ENCODE assay signal across 1 cellular context in genomic region chr17:56876766-56877179, GRCh38.
TF ChIP-seq lines count a peak whose summit lies in the region.

No MANE protein-coding gene starts in this region.

TF ChIP-seq in K562, 482 proteins besides CTCF, POLR2A, EP300 and RAD21 (continued from another document and continues in another):
- no peak for TF ChIP-seq ZNF717 (CRISPR knock-in tag; IDR thresholded peaks at IDR 0.05)
- TF ChIP-seq CAMTA2 (CRISPR knock-in tag; conservative IDR thresholded peaks at IDR 0.05): no peak
- peak; percentile 55; the same call in 1 of the 2 replicates for TF ChIP-seq CXXC5 (CRISPR knock-in tag; IDR thresholded peaks at IDR 0.05)
- peak; percentile 33 for TF ChIP-seq TFE3 (CRISPR knock-in tag; IDR thresholded peaks at IDR 0.05)
- TF ChIP-seq FOXJ3 (CRISPR knock-in tag; IDR thresholded peaks at IDR 0.05): no peak
- no peak for TF ChIP-seq CHD2 (IDR thresholded peaks at IDR 0.05; ENCODE audit: low read depth, low read length)
- TF ChIP-seq ATF1 (CRISPR knock-in tag; IDR thresholded peaks at IDR 0.05): no peak
- TF ChIP-seq ATF1 (tag; IDR thresholded peaks at IDR 0.05): peak; percentile 78
- no peak for TF ChIP-seq ZNF263 (CRISPR knock-in tag; IDR thresholded peaks at IDR 0.05; ENCODE audit: borderline replicate concordance)
- TF ChIP-seq FOXK2 (conservative IDR thresholded peaks at IDR 0.05 in 1 of 2, IDR thresholded peaks at IDR 0.05 in 1 of 2; ENCODE audit: low read depth in 2 of 2): peak; percentile 85 to 89
- TF ChIP-seq ETV1 (tag; conservative IDR thresholded peaks at IDR 0.05; ENCODE audit: low read depth): no peak; the same call in 1 of the 2 replicates
- no peak for TF ChIP-seq E2F8 (IDR thresholded peaks at IDR 0.05; ENCODE audit: low read depth, partially characterized antibody)
- TF ChIP-seq RBBP5 (IDR thresholded peaks at IDR 0.05; ENCODE audit: borderline replicate concordance, insufficient read depth, low read length, poor library complexity, severe bottlenecking): no peak
- no peak for TF ChIP-seq BRF1 (IDR thresholded peaks at IDR 0.05; ENCODE audit: borderline replicate concordance, extremely low read depth, insufficient read length)
- TF ChIP-seq ETV6 (IDR thresholded peaks at IDR 0.05; ENCODE audit: borderline replicate concordance in 1 of 2, low read depth in 2 of 2, low read length in 1 of 2): no peak
- no peak for TF ChIP-seq ETV6 (CRISPR knock-in tag; IDR thresholded peaks at IDR 0.05; ENCODE audit: borderline replicate concordance)
- no peak for TF ChIP-seq TAF1 (IDR thresholded peaks at IDR 0.05; ENCODE audit: control insufficient read depth, extremely low read depth, insufficient read depth, low read length, severe bottlenecking)
- TF ChIP-seq RBM22 (IDR thresholded peaks at IDR 0.05; ENCODE audit: low read depth, low read length, poor library complexity, severe bottlenecking): no peak
- TF ChIP-seq NBN (IDR thresholded peaks at IDR 0.05; ENCODE audit: low read depth): no peak
- TF ChIP-seq DDX20 (tag; IDR thresholded peaks at IDR 0.05; ENCODE audit: low read depth): no peak
- no peak for TF ChIP-seq RERE (CRISPR knock-in tag; IDR thresholded peaks at IDR 0.05; ENCODE audit: borderline replicate concordance)
- TF ChIP-seq RBM34 (IDR thresholded peaks at IDR 0.05; ENCODE audit: borderline replicate concordance, insufficient read depth, low read length): no peak
- no peak for TF ChIP-seq HMGN3 (IDR thresholded peaks at IDR 0.05; ENCODE audit: borderline replicate concordance, extremely low read depth, insufficient read length, low read depth, low read length)
- peak; percentile 59 for TF ChIP-seq CBFA2T3 (IDR thresholded peaks at IDR 0.05)
- no peak for TF ChIP-seq E2F3 (CRISPR knock-in tag; IDR thresholded peaks at IDR 0.05)
- no peak for TF ChIP-seq TRIM28 (IDR thresholded peaks at IDR 0.05)
- peak in 1 of 3 experiments; percentile 15 for TF ChIP-seq YY1 (IDR thresholded peaks at IDR 0.05; ENCODE audit: borderline replicate concordance in 1 of 3, control insufficient read depth in 1 of 3, extremely low read depth in 1 of 3, insufficient read depth in 3 of 3, insufficient read length in 1 of 3, insufficient replicate concordance in 2 of 3, low read depth in 1 of 3, low read length in 2 of 3)
- TF ChIP-seq MCM5 (IDR thresholded peaks at IDR 0.05; ENCODE audit: low read depth): no peak
- TF ChIP-seq ZBTB43 (CRISPR knock-in tag; IDR thresholded peaks at IDR 0.05): no peak
- no peak for TF ChIP-seq RAD51 (IDR thresholded peaks at IDR 0.05; ENCODE audit: borderline replicate concordance, low read depth)
- no peak for TF ChIP-seq ZNF316 (IDR thresholded peaks at IDR 0.05)
- TF ChIP-seq JUND (IDR thresholded peaks at IDR 0.05; ENCODE audit: borderline replicate concordance, low read depth, low read length): peak; percentile 41; the same call in 1 of the 2 replicates
- peak; percentile 69; the same call in 2 of the 3 replicates for TF ChIP-seq JUND (tag; IDR thresholded peaks at IDR 0.05; ENCODE audit: borderline replicate concordance, low read depth, low read length)
- TF ChIP-seq ELF4 (CRISPR knock-in tag; IDR thresholded peaks at IDR 0.05): peak; percentile 56; the same call in 1 of the 2 replicates
- no peak for TF ChIP-seq NFXL1 (CRISPR knock-in tag; IDR thresholded peaks at IDR 0.05)
- TF ChIP-seq ZNF639 (CRISPR knock-in tag; conservative IDR thresholded peaks at IDR 0.05 in 1 of 2, IDR thresholded peaks at IDR 0.05 in 1 of 2): 0 out of 4 replicates have a peak, but pooled peaks of 1 of the 2 experiments have one; percentile 50
- TF ChIP-seq KAT8 (IDR thresholded peaks at IDR 0.05; ENCODE audit: low read depth): no peak
- TF ChIP-seq RNF2 (IDR thresholded peaks at IDR 0.05): no peak
- no peak for TF ChIP-seq COPS2 (conservative IDR thresholded peaks at IDR 0.05)
- TF ChIP-seq GTF2F1 (IDR thresholded peaks at IDR 0.05; ENCODE audit: low read depth, low read length): no peak
- TF ChIP-seq SAFB2 (IDR thresholded peaks at IDR 0.05; ENCODE audit: borderline replicate concordance, low read depth, low read length, severe bottlenecking): no peak
- TF ChIP-seq ETS2 (tag; IDR thresholded peaks at IDR 0.05; ENCODE audit: borderline replicate concordance, poor library complexity, severe bottlenecking): no peak
- TF ChIP-seq NCOA2 (IDR thresholded peaks at IDR 0.05; ENCODE audit: partially characterized antibody in 2 of 2): no peak
- TF ChIP-seq CTBP1 (IDR thresholded peaks at IDR 0.05; ENCODE audit: borderline replicate concordance): peak; percentile 82
- TF ChIP-seq SNRNP70 (optimal IDR thresholded peaks at IDR 0.05; ENCODE audit: low read depth, low read length): no peak
- no peak for TF ChIP-seq HES1 (IDR thresholded peaks at IDR 0.05; ENCODE audit: low read depth)
- no peak for TF ChIP-seq PHB (CRISPR knock-in tag; IDR thresholded peaks at IDR 0.05)
- TF ChIP-seq ATF7 (IDR thresholded peaks at IDR 0.05): 0 out of 2 replicates have a peak, but pooled peaks have one; percentile 39
- TF ChIP-seq FOSL1 (tag; conservative IDR thresholded peaks at IDR 0.05): peak; percentile 64
- no peak; the same call in 1 of the 2 replicates for TF ChIP-seq TCFL5 (CRISPR knock-in tag; conservative IDR thresholded peaks at IDR 0.05)
- TF ChIP-seq TEAD2 (tag; IDR thresholded peaks at IDR 0.05): no peak
- no peak for TF ChIP-seq MYC (IDR thresholded peaks at IDR 0.05; ENCODE audit: low read depth, low read length)
- TF ChIP-seq MYC (CRISPR knock-in tag; IDR thresholded peaks at IDR 0.05; ENCODE audit: borderline replicate concordance, low read depth): no peak
- TF ChIP-seq NR2F6 (CRISPR knock-in tag; IDR thresholded peaks at IDR 0.05): no peak
- TF ChIP-seq ZFP36 (IDR thresholded peaks at IDR 0.05; ENCODE audit: low read depth, low read length, partially characterized antibody): no peak
- peak; percentile 79 for TF ChIP-seq CREB3L1 (IDR thresholded peaks at IDR 0.05; ENCODE audit: borderline replicate concordance, low read depth)
